10 cellular contexts compared by ENCODE assay signal in the genomic region with DNA sequence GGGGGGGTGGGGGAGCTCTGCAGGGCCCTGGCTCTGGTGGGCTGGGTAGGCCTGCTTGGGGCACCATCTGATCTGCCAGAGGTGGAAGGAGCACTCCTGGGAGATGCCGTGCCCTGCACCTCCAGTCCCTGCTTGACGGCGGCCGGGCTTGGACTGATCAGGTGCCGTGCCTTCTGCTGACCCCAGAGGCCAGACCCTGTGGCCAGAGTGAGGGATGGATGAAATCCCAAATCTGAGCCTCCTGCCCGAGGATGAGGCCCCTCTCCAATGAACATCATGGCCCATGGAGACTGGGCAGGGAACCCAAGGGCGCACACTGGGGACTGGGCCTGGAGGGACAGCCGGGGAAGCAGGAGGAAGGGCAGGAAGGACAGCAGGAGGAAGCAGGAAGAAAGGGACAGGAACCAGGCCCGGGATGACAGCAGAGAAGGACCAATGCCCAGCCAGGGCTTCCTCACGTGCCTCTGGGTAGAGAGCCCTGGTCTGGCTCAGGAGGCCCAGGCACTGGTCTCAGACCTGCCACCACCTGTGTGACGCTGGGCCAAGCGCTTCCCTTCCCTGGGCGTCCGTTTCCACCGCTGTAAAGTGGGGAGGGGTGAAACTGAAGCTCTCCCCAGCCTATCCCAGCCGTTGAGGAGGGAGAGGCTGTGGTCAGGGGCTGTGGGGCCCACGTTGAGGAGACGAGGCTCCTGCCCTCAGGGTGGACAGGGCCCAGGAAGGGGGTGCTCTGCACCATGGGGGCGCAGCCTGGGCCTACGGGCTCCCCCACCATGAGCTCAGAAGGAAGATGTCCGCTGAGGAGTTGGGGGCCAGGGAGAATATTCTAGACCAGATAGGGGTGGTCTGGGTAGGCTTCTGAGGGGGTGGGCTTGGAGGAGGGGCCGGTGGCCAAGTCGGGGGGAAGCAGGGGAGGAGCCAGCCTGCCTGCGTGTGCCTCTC. TPM values are rescaled to one million over a fixed set of nuclear protein-coding genes. Genes with fewer than 3 reads are reported as not detected.
DNase-seq lines count a peak whose midpoint lies in the region; ATAC-seq and TF ChIP-seq lines count a peak whose summit lies in the region.
"Had no signal": no experiment of that assay in that cellular context is flagged by ENCODE, and none has a peak within 500 bp of the region (broad histone marks: within the 10 kb centered on the region; RNA-seq: fewer than 3 reads in every experiment).

No MANE protein-coding gene starts in this region.

- ATAC-seq in left lung (peak; percentile 12), HG03039 (IDR thresholded peaks at IDR 0.05; ENCODE audit: unreplicated experiment) (no peak), HG03378 (IDR thresholded peaks at IDR 0.05; ENCODE audit: unreplicated experiment) (no peak)

- TF ChIP-seq EP300 in suprapubic skin (IDR thresholded peaks at IDR 0.05): no peak

- intact Hi-C loops in left lung (cut with DNase I) (no loop called here), testis (cut with DNase I; ENCODE audit: low total_unique reads) (no loop called here)

- H3K27me3 ChIP-seq in left lung: peaks cover 0 to 38% of the 10 kb centered on the region in 2 donors
- H3K27me3 ChIP-seq in suprapubic skin: no peaks in the 10 kb centered on the region
- H3K27me3 ChIP-seq in testis: no peaks in the 10 kb centered on the region

- H3K4me1 ChIP-seq in left lung (peaks cover 0 to 66% of the 10 kb centered on the region in 2 donors), suprapubic skin (peaks cover 5% of the 10 kb centered on the region), testis (peaks cover 4% of the 10 kb centered on the region)

- WGBS in suprapubic skin: 69% methylated on average over 15 of the region's 24 CpGs
- 83% methylated on average over 23 to 24 of the region's 24 CpGs for WGBS in testis, 2 donors

- H3K4me3 ChIP-seq in left lung: no peak overlapping the region
- H3K4me3 ChIP-seq in suprapubic skin: no peak overlapping the region
- H3K4me3 ChIP-seq in testis: no peak overlapping the region

- H3K27ac ChIP-seq in left lung (peak overlapping the region in 1 of 2 donors; percentile 71), suprapubic skin (no peak overlapping the region), testis (no peak overlapping the region)

- no peaks in the 10 kb centered on the region for H3K36me3 ChIP-seq in left lung
- no peaks in the 10 kb centered on the region for H3K36me3 ChIP-seq in suprapubic skin
- H3K36me3 ChIP-seq in testis (ENCODE audit: low read depth, missing control alignments): no peaks in the 10 kb centered on the region

- TF ChIP-seq POLR2A in suprapubic skin (IDR thresholded peaks at IDR 0.05) (no peak), testis (IDR thresholded peaks at IDR 0.05) (no peak)

- peak; percentile 23 for DNase-seq in activated T-cell treated with anti-CD3 and anti-CD28 coated beads, Interleukin-2, amount 50 U/mL, for 1 hour
- no peak for DNase-seq in activated T-cell treated with anti-CD3 and anti-CD28 coated beads, Interleukin-2, amount 50 U/mL, for 48 hours
- DNase-seq in activated CD8-positive, alpha-beta memory T cell treated with anti-CD3 and anti-CD28 coated beads, Interleukin-2, amount 50 U/mL, for 48 hours: peak; percentile 64
- DNase-seq in left lung (peak; percentile 41 to 76), suprapubic skin (ENCODE audit: low spot score in 2 of 2) (peak; percentile 55 to 73), testis (no peak)

- no peaks in the 10 kb centered on the region for H3K9me3 ChIP-seq in left lung
- H3K9me3 ChIP-seq in suprapubic skin: no peaks in the 10 kb centered on the region
- H3K9me3 ChIP-seq in testis: no peaks in the 10 kb centered on the region

- TF ChIP-seq CTCF in left lung (IDR thresholded peaks at IDR 0.05): no peak
- no peak for TF ChIP-seq CTCF in suprapubic skin (IDR thresholded peaks at IDR 0.05)
- TF ChIP-seq CTCF in testis (IDR thresholded peaks at IDR 0.05): no peak

RNA-seq across cellular contexts. Expression of a gene that starts 1.0 kb away (rescaled TPM):
- total RNA-seq in left lung (1 to 10 TPM; 1.1 to 6.0 TPM), suprapubic skin (1 to 10 TPM; 1.4 to 7.5 (median 2.5) TPM), testis (10 to 100 TPM in 1 of 2 donors, 1 to 10 TPM in 1; 9.5 to 11.5 TPM)
- 3.1 TPM for polyA plus RNA-seq in testis (ENCODE audit: insufficient read depth, low read depth, low replicate concordance)
- total RNA-seq: SK-MEL-5 had no signal

RNA-seq across cellular contexts. Expression of a gene that starts 37.7 kb away (rescaled TPM):
- 10 to 100 TPM; 31.2 to 31.9 TPM for total RNA-seq in left lung
- total RNA-seq in suprapubic skin: 10 to 100 TPM; 31.3 to 73.6 (median 37.9) TPM
- total RNA-seq in testis: 100 to 1,000 TPM in 1 of 2 donors, 10 to 100 TPM in 1; 66.5 to 104 TPM
- 29.8 TPM for polyA plus RNA-seq in testis (ENCODE audit: insufficient read depth, low read depth, low replicate concordance)

RNA-seq across cellular contexts. Expression of a gene that starts 56.0 kb away (rescaled TPM):
- 10 to 100 TPM; 89.3 to 99.2 TPM for total RNA-seq in left lung
- 100 to 1,000 TPM in 1 of 4 donors, 10 to 100 TPM in 3; 70.8 to 104 (median 72.6) TPM for total RNA-seq in suprapubic skin
- total RNA-seq in testis: 10 to 100 TPM; 39.1 to 48.5 TPM
- 28.9 TPM for polyA plus RNA-seq in testis (ENCODE audit: insufficient read depth, low read depth, low replicate concordance)

RNA-seq across cellular contexts. Expression of a gene that starts 58.4 kb away (rescaled TPM):
- total RNA-seq in left lung (not detected), suprapubic skin (not detected), testis (not detected)
- not detected for polyA plus RNA-seq in testis (ENCODE audit: insufficient read depth, low read depth, low replicate concordance)
- total RNA-seq: dermis microvascular lymphatic vessel endothelial cell, SK-MEL-5 had no signal

Comparison
In these comparisons a context has a peak if more than half of its experiments do, and no peak if none do; other contexts are left out.
1. DNase-seq: peak in activated T-cell treated with anti-CD3 and anti-CD28 coated beads, Interleukin-2, amount 50 U/mL, for 1 hour (single experiment), activated CD8-positive, alpha-beta memory T cell treated with anti-CD3 and anti-CD28 coated beads, Interleukin-2, amount 50 U/mL, for 48 hours (single experiment), left lung (2 of 2) and suprapubic skin (2 of 2); none in activated T-cell treated with anti-CD3 and anti-CD28 coated beads, Interleukin-2, amount 50 U/mL, for 48 hours (0 of 2) and testis (single experiment).